ENCODE assay signal across 8 cellular contexts in genomic region chr5:53095931-53096525, GRCh38. TPM values are rescaled to one million over a fixed set of nuclear protein-coding genes. Genes with fewer than 3 reads are reported as not detected.
DNase-seq lines count a peak whose midpoint lies in the region; ATAC-seq and TF ChIP-seq lines count a peak whose summit lies in the region.

No MANE protein-coding gene starts in this region.

- H3K4me1 ChIP-seq in NT2/D1 (ENCODE audit: insufficient read depth, insufficient read length) = no peaks in the 10 kb centered on the region

- no peaks in the 10 kb centered on the region for H3K27me3 Mint-ChIP-seq in nephron (ENCODE audit: low read depth)

- no peak overlapping the region for H3K9ac ChIP-seq in NT2/D1 (ENCODE audit: insufficient read length, low read depth)

- ATAC-seq in GM18858 (IDR thresholded peaks at IDR 0.05; ENCODE audit: unreplicated experiment) = peak; percentile 89
- ATAC-seq in HG03175 (IDR thresholded peaks at IDR 0.05; ENCODE audit: unreplicated experiment) = peak; percentile 84

- H3K36me3 ChIP-seq in NT2/D1 (ENCODE audit: insufficient read depth, insufficient read length, low read length) = peaks cover 40% of the 10 kb centered on the region

- peaks cover 14% of the 10 kb centered on the region for H3K4me1 Mint-ChIP-seq in nephron

- TF ChIP-seq CTCF in AG09319 (IDR thresholded peaks at IDR 0.05; ENCODE audit: low read depth, low read length) = peak; percentile 79
- peak; percentile 89 for TF ChIP-seq CTCF in epithelial cell of proximal tubule (conservative IDR thresholded peaks at IDR 0.05; ENCODE audit: low read depth, low read length)
- TF ChIP-seq CTCF in nephron (IDR thresholded peaks at IDR 0.05; ENCODE audit: unreplicated experiment in 3 of 3) = peak; percentile 91 to 94 (median 91)

- no peaks in the 10 kb centered on the region for H3K27me3 ChIP-seq in NT2/D1 (ENCODE audit: insufficient read depth, insufficient read length)

- H3K9me3 ChIP-seq in NT2/D1 (ENCODE audit: insufficient read depth, low read length) = no peaks in the 10 kb centered on the region

- no peak overlapping the region for H3K4me3 Mint-ChIP-seq in nephron

- no peaks in the 10 kb centered on the region for H3K9me3 Mint-ChIP-seq in nephron

- H3K36me3 Mint-ChIP-seq in nephron (ENCODE audit: low read depth) = peaks cover 26% of the 10 kb centered on the region

- DNase-seq in AG09319 (ENCODE audit: extremely low read depth, low read depth) = peak; percentile 24
- peak; percentile 25 for DNase-seq in NT2/D1 (ENCODE audit: low read depth, low spot score)
- peak; percentile 78 for DNase-seq in activated CD8-positive, alpha-beta memory T cell treated with anti-CD3 and anti-CD28 coated beads, Interleukin-2, amount 50 U/mL, for 48 hours
- no peak for DNase-seq in epithelial cell of proximal tubule (ENCODE audit: low read depth)
- DNase-seq in stromal cell of bone marrow (ENCODE audit: low read depth) = peak; percentile 43

- H3K27ac Mint-ChIP-seq in nephron = no peak overlapping the region

- H3K4me3 ChIP-seq in NT2/D1 (ENCODE audit: insufficient read length, low read depth) = no peak overlapping the region
- no peak overlapping the region for H3K4me3 ChIP-seq in epithelial cell of proximal tubule (ENCODE audit: low read depth, low read length)

RNA-seq across cellular contexts. Expression of gene MOCS2, which starts 13.5 kb away (rescaled TPM):
- 35.5 and 39.8 TPM in 2 replicates for total RNA-seq in epithelial cell of proximal tubule
